21 cellular contexts compared by ENCODE assay signal in genomic region chr7:80087768-80088170, GRCh38. TPM values are rescaled to one million over a fixed set of nuclear protein-coding genes. Genes with fewer than 3 reads are reported as not detected.
DNase-seq lines count a peak whose midpoint lies in the region; ATAC-seq, FAIRE-seq and TF ChIP-seq lines count a peak whose summit lies in the region.
"Had no signal": no experiment of that assay in that cellular context is flagged by ENCODE, and none has a peak within 500 bp of the region (broad histone marks: within the 10 kb centered on the region; RNA-seq: fewer than 3 reads in every experiment).

No MANE protein-coding gene starts in this region.

- H3K9me3 ChIP-seq in HCT116 (ENCODE audit: control insufficient read depth in 1 of 2, insufficient read depth in 1 of 2, low read depth in 1 of 2, low read length in 2 of 2) (no peaks in the 10 kb centered on the region), keratinocyte (ENCODE audit: control insufficient read depth, low read depth, low read length) (no peaks in the 10 kb centered on the region), transverse colon (no peaks in the 10 kb centered on the region)

- POLR2A ChIA-PET in HCT116 (lab: Charles Lee), result no interaction called here

- no peaks in the 10 kb centered on the region for H3K9me2 ChIP-seq in HCT116 (ENCODE audit: insufficient read depth)

- intact Hi-C loops in HCT116 (cut with micrococcal nuclease) (loop anchor here (5.0 kb wide), 1 partner anchor 190 kb away; no protein-coding TSS in a partner anchor), transverse colon (cut with DNase I; ENCODE audit: low total_unique reads) (no loop called here)

- CTCF ChIA-PET in HCT116 (lab: Charles Lee), result interaction anchor here (1.8 kb wide), 2 partner anchors 9 to 47 kb away, joined by 6 to 7 read pairs; partner anchors contain the start of gene GNAI1

- H3K4me3 ChIP-seq in HCT116 (replicated peaks in 1 of 2; ENCODE audit: low read depth in 1 of 2, low read length in 2 of 2) (peak overlapping the region; percentile 2 to 52; a peak in 3 of 4 replicates), keratinocyte (ENCODE audit: control insufficient read depth in 2 of 3, extremely low read depth in 1 of 3, insufficient read depth in 2 of 3, low read depth in 1 of 3, low read length in 3 of 3) (no peak overlapping the region), transverse colon (no peak overlapping the region)

- peaks cover 44 to 69% of the 10 kb centered on the region in 2 experiments; a peak in 3 of 4 replicates for H3K4me1 ChIP-seq in HCT116 (ENCODE audit: control insufficient read depth in 1 of 2, insufficient read depth in 2 of 2, low read length in 2 of 2)
- H3K4me1 ChIP-seq in keratinocyte (ENCODE audit: control insufficient read depth, extremely low read depth, insufficient read depth, low read length), result peaks cover 19% of the 10 kb centered on the region
- peaks cover 0 to 13% (median 0%) of the 10 kb centered on the region in 4 donors for H3K4me1 ChIP-seq in transverse colon

- no peak for TF ChIP-seq EP300 in transverse colon (IDR thresholded peaks at IDR 0.05; ENCODE audit: low read depth)

- H2AFZ ChIP-seq in HCT116 (ENCODE audit: low read depth, low read length, poor library complexity, severe bottlenecking), result peak overlapping the region; percentile 96
- peak overlapping the region; percentile 69 for H2AFZ ChIP-seq in keratinocyte (ENCODE audit: control insufficient read depth, low read length)

- WGBS in transverse colon (ENCODE audit: low coverage in 1 of 2), 2 donors, result 50 to 61% methylated on average over 1 of the region's 1 CpG

- H3K9ac ChIP-seq in HCT116 (ENCODE audit: low read length) (peak overlapping the region; percentile 61), keratinocyte (ENCODE audit: control insufficient read depth, extremely low read depth, insufficient read depth, low read length) (no peak overlapping the region)

- no peaks in the 10 kb centered on the region for H4K20me1 ChIP-seq in HCT116 (ENCODE audit: insufficient read depth)
- no peaks in the 10 kb centered on the region for H4K20me1 ChIP-seq in keratinocyte (ENCODE audit: control insufficient read depth, extremely low read depth, insufficient read depth, low read length)

- FAIRE-seq in keratinocyte (lab: Jason Lieb, UNC), result peak; percentile 32
- FAIRE-seq: islet of Langerhans had no signal

- dilution Hi-C loops in keratinocyte (cut with MboI; ENCODE audit: extremely low pct_ligation_motif_present, low sequenced_read_pairs), result no loop called here

- H3K79me2 ChIP-seq in HCT116 (ENCODE audit: insufficient read depth, low read length), result no peaks in the 10 kb centered on the region
- no peaks in the 10 kb centered on the region for H3K79me2 ChIP-seq in keratinocyte (ENCODE audit: control insufficient read depth, insufficient read depth, low read length)

- no peaks in the 10 kb centered on the region for H3K9me1 ChIP-seq in keratinocyte (ENCODE audit: control insufficient read depth, extremely low read depth, insufficient read depth, low read length)

- no peak for TF ChIP-seq POLR2A in HCT116 (IDR thresholded peaks at IDR 0.05; ENCODE audit: borderline replicate concordance, extremely low read depth, insufficient read depth, insufficient read length)
- no peak for TF ChIP-seq POLR2A in transverse colon (IDR thresholded peaks at IDR 0.05)

- RAD21 ChIA-PET in HCT116 (lab: Charles Lee; ENCODE audit: low non-redundant PET in 1 of 2, low total read pairs in 2 of 2, uncharacterized antibody in 2 of 2, unreplicated experiment in 2 of 2), result no interaction called here

- peak overlapping the region; percentile 85 for H3K4me2 ChIP-seq in HCT116 (ENCODE audit: low read length)
- H3K4me2 ChIP-seq in keratinocyte (ENCODE audit: control insufficient read depth, extremely low read depth, insufficient read depth, low read depth, low read length), result no peak overlapping the region

- no peak for TF ChIP-seq CTCF in HCT116 (IDR thresholded peaks at IDR 0.05 in 2 of 3, conservative IDR thresholded peaks at IDR 0.05 in 1 of 3; ENCODE audit: borderline replicate concordance in 1 of 3, insufficient read depth in 1 of 3, low read depth in 2 of 3, low read length in 2 of 3)
- no peak for TF ChIP-seq CTCF in keratinocyte (optimal IDR thresholded peaks at IDR 0.05 in 1 of 3, IDR thresholded peaks at IDR 0.05 in 1 of 3, conservative IDR thresholded peaks at IDR 0.05 in 1 of 3; ENCODE audit: extremely low read depth in 1 of 3, insufficient read depth in 2 of 3, low read length in 3 of 3)
- no peak for TF ChIP-seq CTCF in transverse colon (IDR thresholded peaks at IDR 0.05)

- no peaks in the 10 kb centered on the region for H3K36me3 ChIP-seq in HCT116 (ENCODE audit: control insufficient read depth in 1 of 2, insufficient read depth in 2 of 2, low read length in 2 of 2)
- no peaks in the 10 kb centered on the region for H3K36me3 ChIP-seq in keratinocyte (ENCODE audit: control insufficient read depth in 2 of 2, extremely low read depth in 1 of 2, insufficient read depth in 2 of 2, low read length in 2 of 2)
- no peaks in the 10 kb centered on the region for H3K36me3 ChIP-seq in transverse colon

- TF ChIP-seq RAD21 in HCT116 (IDR thresholded peaks at IDR 0.05; ENCODE audit: low read depth), result no peak

- no TSS peak for BruUV-seq in HCT116 (replicated peaks; lab: Mats Ljungman, UMichigan)

- H3K27me3 ChIP-seq in HCT116 (ENCODE audit: insufficient read depth, low read length) (no peaks in the 10 kb centered on the region), keratinocyte (ENCODE audit: control insufficient read depth, extremely low read depth, insufficient read depth, low read length) (no peaks in the 10 kb centered on the region), transverse colon (no peaks in the 10 kb centered on the region)

- H3K27ac ChIP-seq in HCT116 (ENCODE audit: low read depth, low read length), result peak overlapping the region; percentile 89
- no peak overlapping the region for H3K27ac ChIP-seq in keratinocyte (ENCODE audit: control insufficient read depth, insufficient read depth, low read length)
- peak overlapping the region; percentile 6 to 52 (median 32) for H3K27ac ChIP-seq in transverse colon

- ATAC-seq in HCT116, result peak; percentile 49
- no peak for ATAC-seq in HG02763 (IDR thresholded peaks at IDR 0.05; ENCODE audit: unreplicated experiment)
- ATAC-seq: esophagus mucosa had no signal

- DNase-seq in HCT116 (ENCODE audit: low read depth, low spot score) (no peak), amniotic epithelial cell (ENCODE audit: low read depth) (peak; percentile 73), keratinocyte (ENCODE audit: low read depth, low spot score) (no peak), transverse colon (no peak), UCSD-AML1 (lab: John Stamatoyannopoulos, UW; ENCODE audit: unreplicated experiment) (no peak), NCI-H1694 (lab: John Stamatoyannopoulos, UW) (no peak)
- DNase-seq: activated CD4-positive, alpha-beta T cell treated with anti-CD3 and anti-CD28 coated beads for 4 hours; activated gamma-delta T cell treated with Interleukin-2 at 50 U/mL for 16 hours; anterior cingulate cortex; dermis blood vessel endothelial cell; DMS 273 treated with DMSO at 0.1 percent for 48 hours; H9; head of caudate nucleus; KG1; NCI-H2081 treated with DMSO at 0.1 percent for 48 hours; NCI-H524 treated with DMSO at 0.1 percent for 48 hours; T-helper 9 cell had no signal

- in situ Hi-C loops in transverse colon (cut with MboI; ENCODE audit: low pct_ligation_motif_present in 1 of 4, low pct_unique_long_range_greater_than_20kb in 1 of 4, low sequenced_read_pairs in 3 of 4), result loop anchor here in 3 of 4 donors (25.0 kb wide), 1 partner anchor 300 kb away; no protein-coding TSS in a partner anchor

TF ChIP-seq in HCT116, 20 proteins besides CTCF, POLR2A, EP300 and RAD21:
- peak; percentile 2; the same call in 1 of the 2 replicates for TF ChIP-seq CBX3 (IDR thresholded peaks at IDR 0.05; ENCODE audit: low read depth)
- TF ChIP-seq JUND (IDR thresholded peaks at IDR 0.05), result 0 out of 2 replicates have a peak, but pooled peaks have one; percentile 18
- TF ChIP-seq ELF1 (IDR thresholded peaks at IDR 0.05; ENCODE audit: borderline replicate concordance, low read depth), result no peak

RNA-seq across cellular contexts. Expression of gene GNAI1, which starts 46.9 kb away (rescaled TPM):
- total RNA-seq in HCT116 (2021; ENCODE audit: unreplicated experiment) (148 TPM), transverse colon (10 to 100 TPM in 3 of 4 donors, 1 to 10 TPM in 1; 3.0 to 46.0 (median 37.4) TPM)
- 83.0 and 90.2 TPM in 2 replicates for polyA plus RNA-seq in HCT116 (2012)
- polyA plus RNA-seq in keratinocyte, result 41.7 to 84.1 TPM (median 56.9 TPM) in 3 replicates
- 234 TPM for polyA plus RNA-seq in keratinocyte (2011; ENCODE audit: low read depth)
- polyA plus RNA-seq in keratinocyte (2011; cell fraction: cytosol; rRNA removed), result 31.0 and 75.0 TPM in 2 replicates
- polyA plus RNA-seq in keratinocyte (2011; cell fraction: nucleus; rRNA removed), result 74.0 and 79.8 TPM in 2 replicates
- 56.1 and 146 TPM in 2 replicates for polyA plus RNA-seq in keratinocyte (2012; ENCODE audit: low replicate concordance)
- 6.2 to 56.0 TPM (median 42.7 TPM) in 3 replicates for polyA minus RNA-seq in keratinocyte
- polyA minus RNA-seq in keratinocyte (2011; cell fraction: cytosol; rRNA and poly(A)+ RNA removed), result 33.4 TPM
- polyA minus RNA-seq in keratinocyte (2011; cell fraction: nucleus; rRNA and poly(A)+ RNA removed), result 29.4 and 65.7 TPM in 2 replicates
- total RNA-seq: OCI-LY7 had no signal

Comparison
In these comparisons a context has a peak if more than half of its experiments do, and no peak if none do; other contexts are left out.
1. H3K4me3 ChIP-seq: peak in HCT116 (2 of 2); none in keratinocyte (0 of 3) and transverse colon (0 of 4).